ENCODE assay signal across 20 cellular contexts in the genomic region with DNA sequence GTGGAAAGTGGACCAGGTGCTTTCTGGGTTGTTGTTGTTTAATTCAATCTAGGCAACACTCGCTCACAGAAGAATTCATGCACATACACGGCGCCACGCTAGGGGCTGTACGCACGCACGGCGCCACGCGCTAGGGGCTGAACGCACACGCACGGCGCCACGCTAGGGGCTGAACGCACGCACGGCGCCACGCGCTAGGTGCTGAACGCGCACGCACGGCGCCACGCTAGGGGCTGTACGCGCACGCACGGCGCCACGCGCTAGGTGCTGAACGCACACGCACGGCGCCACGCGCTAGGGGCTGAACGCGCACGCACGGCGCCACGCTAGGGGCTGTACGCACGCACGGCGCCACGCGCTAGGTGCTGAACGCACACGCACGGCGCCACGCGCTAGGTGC. TPM values are rescaled to one million over a fixed set of nuclear protein-coding genes. Genes with fewer than 3 reads are reported as not detected.
"Had no signal": no experiment of that assay in that cellular context is flagged by ENCODE, and none has a peak within 500 bp of the region (broad histone marks: within the 10 kb centered on the region; RNA-seq: fewer than 3 reads in every experiment).

No MANE protein-coding gene starts in this region.

- DNase-seq: activated CD4-positive, alpha-beta memory T cell treated with anti-CD3 and anti-CD28 coated beads for 36 hours; activated CD4-positive, alpha-beta T cell treated with anti-CD3 and anti-CD28 coated beads for 1 hour; activated CD8-positive, alpha-beta memory T cell treated with anti-CD3 and anti-CD28 coated beads, Interleukin-2, amount 50 U/mL, for 48 hours; activated naive CD4-positive, alpha-beta T cell; aorta; effector CD4-positive, alpha-beta T cell; mucosa of descending colon; naive thymus-derived CD8-positive, alpha-beta T cell; psoas muscle; stimulated activated CD4-positive, alpha-beta T cell treated with anti-CD3 and anti-CD28 coated beads, Interleukin-15, amount 100 ng/mL, for 24 hours; stimulated activated CD4-positive, alpha-beta T cell treated with anti-CD3 and anti-CD28 coated beads, Interleukin-4, amount 100 ng/mL, for 24 hours had no signal

- H3K4me3 Mint-ChIP-seq: activated CD4-positive, alpha-beta memory T cell treated with anti-CD3 and anti-CD28 coated beads for 36 hours; activated T-helper 1 cell treated with anti-CD3 and anti-CD28 coated beads, Interleukin-12 subunit alpha, Interleukin-12 subunit beta, Interleukin-2, Interleukin-4 antibody, amounts not matched to agents 30 ng/mL and 10 ng/mL and 1 ng/mL, durations not matched to agents 14 hours and 24 hours and 36 hours; naive thymus-derived CD8-positive, alpha-beta T cell; stimulated activated naive CD8-positive, alpha-beta T cell treated with anti-CD3 and anti-CD28 coated beads, Interleukin-15, Interleukin-2, amounts not matched to agents 100 ng/mL and 50 ng/mL, for 24 hours had no signal

- H3K27me3 Mint-ChIP-seq: activated CD4-positive, alpha-beta memory T cell treated with anti-CD3 and anti-CD28 coated beads for 36 hours; naive thymus-derived CD8-positive, alpha-beta T cell; stimulated activated naive CD8-positive, alpha-beta T cell treated with anti-CD3 and anti-CD28 coated beads, Interleukin-15, Interleukin-2, amounts not matched to agents 100 ng/mL and 50 ng/mL, for 24 hours had no signal

- H3K9me3 Mint-ChIP-seq: activated CD4-positive, alpha-beta memory T cell treated with anti-CD3 and anti-CD28 coated beads for 36 hours; activated T-helper 1 cell treated with anti-CD3 and anti-CD28 coated beads, Interleukin-12 subunit alpha, Interleukin-12 subunit beta, Interleukin-2, Interleukin-4 antibody, amounts not matched to agents 30 ng/mL and 10 ng/mL and 1 ng/mL, durations not matched to agents 14 hours and 24 hours and 36 hours; naive thymus-derived CD8-positive, alpha-beta T cell; stimulated activated naive CD8-positive, alpha-beta T cell treated with anti-CD3 and anti-CD28 coated beads, Interleukin-15, Interleukin-2, amounts not matched to agents 100 ng/mL and 50 ng/mL, for 24 hours had no signal

- H3K36me3 ChIP-seq: thoracic aorta, vagina had no signal

- H3K36me3 Mint-ChIP-seq: activated CD4-positive, alpha-beta memory T cell treated with anti-CD3 and anti-CD28 coated beads for 36 hours; naive thymus-derived CD8-positive, alpha-beta T cell had no signal

- H3K9me3 ChIP-seq: mucosa of descending colon, psoas muscle, thoracic aorta, vagina had no signal

- H3K27me3 ChIP-seq: vagina had no signal

- H3K27ac Mint-ChIP-seq: naive thymus-derived CD8-positive, alpha-beta T cell; stimulated activated naive CD8-positive, alpha-beta T cell treated with anti-CD3 and anti-CD28 coated beads, Interleukin-15, Interleukin-2, amounts not matched to agents 100 ng/mL and 50 ng/mL, for 24 hours had no signal

- H3K27ac ChIP-seq: vagina had no signal

- ATAC-seq: mucosa of descending colon; naive thymus-derived CD8-positive, alpha-beta T cell; psoas muscle had no signal

- H3K4me3 ChIP-seq: lung, mucosa of descending colon, psoas muscle, thoracic aorta, vagina had no signal

- FAIRE-seq: bronchial epithelial cell, colon, frontal cortex had no signal

RNA-seq across cellular contexts. Expression of a gene that starts 54.3 kb away (rescaled TPM):
- total RNA-seq: kidney epithelial cell had no signal
